14 cellular contexts compared by ENCODE assay signal in the genomic region with DNA sequence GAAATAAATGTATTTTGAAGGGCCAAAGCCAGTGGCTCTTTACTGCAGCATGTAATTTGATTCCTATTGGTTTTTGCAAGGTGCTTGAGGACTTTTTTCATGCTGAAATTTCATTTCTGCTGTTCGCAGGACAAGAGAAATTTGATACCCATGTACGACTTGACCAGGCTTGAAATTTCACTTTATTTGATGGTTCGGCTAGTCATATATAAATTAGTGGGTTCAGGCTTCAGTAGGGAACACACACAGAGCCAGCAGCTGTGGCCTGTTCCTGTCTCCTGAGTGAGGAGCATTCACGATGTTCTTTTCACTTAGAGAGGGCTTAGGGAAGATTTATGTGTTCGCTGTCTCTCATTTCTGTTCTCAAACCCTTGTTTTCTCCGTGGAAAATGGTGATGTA.
"Had no signal": no experiment of that assay in that cellular context is flagged by ENCODE, and none has a peak within 500 bp of the region (broad histone marks: within the 10 kb centered on the region; RNA-seq: fewer than 3 reads in every experiment).

No MANE protein-coding gene starts in this region.

- H3K27me3 Mint-ChIP-seq: dendritic cell treated with granulocyte-macrophage colony-stimulating factor and Interleukin-4, amounts not matched to agents 40 ng/mL and 50 ng/mL, for 4 days; effector memory CD8-positive, alpha-beta T cell; stimulated activated memory B cell treated with anti-CD40 and anti-IgM and Interleukin-4, amounts not matched to agents 10 μg/mL and 1 μg/mL and 100 μg/mL, for 72 hours had no signal

- DNase-seq: activated CD4-positive, alpha-beta T cell treated with anti-CD3 and anti-CD28 coated beads, Interleukin-2, amount 50 U/mL, for 1 hour; activated naive CD4-positive, alpha-beta T cell treated with Interleukin-2 at 50 U/mL for 16 hours; anterior cingulate cortex; brain microvascular endothelial cell; cerebellar nuclear complex; effector memory CD8-positive, alpha-beta T cell; islet precursor cell; natural killer cell; retina; T-helper 9 cell had no signal

- H3K27ac ChIP-seq: brain microvascular endothelial cell, gastroesophageal sphincter had no signal

- H3K4me3 Mint-ChIP-seq: dendritic cell treated with granulocyte-macrophage colony-stimulating factor and Interleukin-4, amounts not matched to agents 40 ng/mL and 50 ng/mL, for 4 days; effector memory CD8-positive, alpha-beta T cell; natural killer cell; stimulated activated memory B cell treated with anti-CD40 and anti-IgM and Interleukin-4, amounts not matched to agents 10 μg/mL and 1 μg/mL and 100 μg/mL, for 72 hours had no signal

- H3K36me3 Mint-ChIP-seq: natural killer cell; stimulated activated memory B cell treated with anti-CD40 and anti-IgM and Interleukin-4, amounts not matched to agents 10 μg/mL and 1 μg/mL and 100 μg/mL, for 72 hours had no signal

- ATAC-seq: effector memory CD8-positive, alpha-beta T cell; gastroesophageal sphincter; left lobe of liver; natural killer cell; stimulated activated memory B cell treated with anti-CD40 and anti-IgM and Interleukin-4, amounts not matched to agents 10 μg/mL and 1 μg/mL and 100 μg/mL, for 72 hours had no signal

- H3K9me3 Mint-ChIP-seq: dendritic cell treated with granulocyte-macrophage colony-stimulating factor and Interleukin-4, amounts not matched to agents 40 ng/mL and 50 ng/mL, for 4 days; effector memory CD8-positive, alpha-beta T cell; natural killer cell; stimulated activated memory B cell treated with anti-CD40 and anti-IgM and Interleukin-4, amounts not matched to agents 10 μg/mL and 1 μg/mL and 100 μg/mL, for 72 hours had no signal

- H3K27ac Mint-ChIP-seq: dendritic cell treated with granulocyte-macrophage colony-stimulating factor and Interleukin-4, amounts not matched to agents 40 ng/mL and 50 ng/mL, for 4 days; effector memory CD8-positive, alpha-beta T cell; natural killer cell; stimulated activated memory B cell treated with anti-CD40 and anti-IgM and Interleukin-4, amounts not matched to agents 10 μg/mL and 1 μg/mL and 100 μg/mL, for 72 hours had no signal

- H3K9me3 ChIP-seq: gastroesophageal sphincter had no signal

- H3K4me3 ChIP-seq: gastroesophageal sphincter had no signal

- H3K27me3 ChIP-seq: brain microvascular endothelial cell, gastroesophageal sphincter had no signal

- H3K36me3 ChIP-seq: brain microvascular endothelial cell, gastroesophageal sphincter had no signal

- H3K4me1 Mint-ChIP-seq: stimulated activated memory B cell treated with anti-CD40 and anti-IgM and Interleukin-4, amounts not matched to agents 10 μg/mL and 1 μg/mL and 100 μg/mL, for 72 hours had no signal
